ENCODE assay signal across 8 cellular contexts in the genomic region with DNA sequence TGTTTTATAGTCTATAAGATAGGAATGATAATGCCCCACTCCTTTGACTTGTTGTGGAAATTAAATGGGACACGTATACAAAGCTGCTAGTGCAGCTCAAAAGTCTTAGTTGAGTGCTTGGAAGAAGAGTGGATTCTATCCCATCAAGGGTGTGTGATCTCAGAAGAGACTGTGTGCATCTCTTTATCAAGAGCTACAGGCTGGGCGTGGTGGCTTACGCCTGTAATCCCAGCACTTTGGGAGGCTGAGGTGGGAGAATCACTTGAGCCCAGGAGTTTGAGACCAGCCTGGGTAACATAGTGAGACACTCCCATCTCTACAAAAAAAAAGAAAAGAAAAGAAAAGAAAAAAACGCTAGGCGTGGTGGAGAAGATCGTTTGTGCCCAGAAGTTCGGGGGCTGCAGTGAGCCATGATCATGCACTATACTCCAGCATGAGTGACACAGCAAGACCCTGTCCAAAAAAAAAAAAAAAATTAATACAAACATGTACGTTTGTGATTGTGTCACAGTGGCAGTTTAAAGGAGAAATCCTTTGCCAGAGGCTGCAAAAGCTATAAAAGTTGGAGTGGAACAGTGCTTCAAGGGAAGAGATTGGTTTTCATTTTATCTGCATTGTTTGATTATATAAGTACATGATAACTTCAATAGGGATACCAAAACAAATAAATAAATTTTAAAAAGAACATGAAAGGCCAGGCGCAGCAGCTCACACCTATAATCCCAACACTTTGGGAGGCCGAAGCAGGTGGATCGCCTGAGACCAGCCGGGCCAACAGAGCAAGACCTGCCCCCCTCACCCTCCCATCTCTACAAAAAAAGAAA. TPM values are rescaled to one million over a fixed set of nuclear protein-coding genes. Genes with fewer than 3 reads are reported as not detected.
DNase-seq lines count a peak whose midpoint lies in the region; ATAC-seq and TF ChIP-seq lines count a peak whose summit lies in the region.

No MANE protein-coding gene starts in this region.

- no peak for DNase-seq in activated T-cell treated with anti-CD3 and anti-CD28 coated beads, Interleukin-2, amount 50 U/mL, for 24 hours
- DNase-seq in activated T-cell treated with anti-CD3 and anti-CD28 coated beads for 4 hours (no peak), transverse colon (no peak), NCI-H2227 treated with DMSO at 0.1 percent for 48 hours (lab: John Stamatoyannopoulos, UW) (no peak)
- no peak for DNase-seq in activated naive CD8-positive, alpha-beta T cell treated with anti-CD3 and anti-CD28 coated beads, Interleukin-2, amount 50 U/mL, for 24 hours

- in situ Hi-C loops in transverse colon (cut with MboI; ENCODE audit: low pct_ligation_motif_present in 1 of 4, low pct_unique_long_range_greater_than_20kb in 1 of 4, low sequenced_read_pairs in 3 of 4) = no loop called here

- H3K4me1 ChIP-seq in liver (ENCODE audit: control insufficient read depth in 4 of 4, insufficient read depth in 4 of 4, low read length in 3 of 4) (peaks cover 0 to 19% (median 17%) of the 10 kb centered on the region in 4 donors), transverse colon (peaks cover 16 to 32% (median 24%) of the 10 kb centered on the region in 4 donors)

- H3K9me3 Mint-ChIP-seq in activated T-cell treated with anti-CD3 and anti-CD28 coated beads, Interleukin-2, amount 50 U/mL, for 24 hours = no peaks in the 10 kb centered on the region
- H3K9me3 Mint-ChIP-seq in activated naive CD8-positive, alpha-beta T cell treated with anti-CD3 and anti-CD28 coated beads, Interleukin-2, amount 50 U/mL, for 24 hours = no peaks in the 10 kb centered on the region

- no peaks in the 10 kb centered on the region for H3K9me3 ChIP-seq in liver (ENCODE audit: control insufficient read depth in 4 of 4, low read length in 3 of 4)
- no peaks in the 10 kb centered on the region for H3K9me3 ChIP-seq in transverse colon

- TF ChIP-seq RAD21 in liver (IDR thresholded peaks at IDR 0.05) = no peak

- H3K27me3 ChIP-seq in liver (ENCODE audit: control insufficient read depth in 4 of 4, insufficient read depth in 4 of 4, low read length in 3 of 4) (no peaks in the 10 kb centered on the region), transverse colon (no peaks in the 10 kb centered on the region)

- WGBS in liver = 58% methylated on average over 12 of the region's 12 CpGs
- WGBS in transverse colon (ENCODE audit: low coverage in 1 of 2), 2 donors = 26 to 30% methylated on average over 10 to 12 of the region's 12 CpGs

- H3K27ac ChIP-seq in liver (ENCODE audit: low read depth in 1 of 2, low read length in 2 of 2) (no peak overlapping the region), transverse colon (peak overlapping the region; percentile 93 to 97 (median 96))

- TF ChIP-seq EP300 in transverse colon (IDR thresholded peaks at IDR 0.05; ENCODE audit: low read depth) = no peak

- no peak for ATAC-seq in activated naive CD8-positive, alpha-beta T cell treated with anti-CD3 and anti-CD28 coated beads, Interleukin-2, amount 50 U/mL, for 24 hours
- no peak for ATAC-seq in HG02981 (IDR thresholded peaks at IDR 0.05; ENCODE audit: unreplicated experiment)
- no peak for ATAC-seq in GM18511 (IDR thresholded peaks at IDR 0.05; ENCODE audit: unreplicated experiment)

- H3K36me3 Mint-ChIP-seq in activated T-cell treated with anti-CD3 and anti-CD28 coated beads, Interleukin-2, amount 50 U/mL, for 24 hours (ENCODE audit: low read depth) = peaks cover 36% of the 10 kb centered on the region
- H3K36me3 Mint-ChIP-seq in activated naive CD8-positive, alpha-beta T cell treated with anti-CD3 and anti-CD28 coated beads, Interleukin-2, amount 50 U/mL, for 24 hours (ENCODE audit: low read depth) = peaks cover 6% of the 10 kb centered on the region

- no peak for TF ChIP-seq POLR2A in transverse colon (IDR thresholded peaks at IDR 0.05)

- H3K27me3 Mint-ChIP-seq in activated T-cell treated with anti-CD3 and anti-CD28 coated beads, Interleukin-2, amount 50 U/mL, for 24 hours = no peaks in the 10 kb centered on the region
- no peaks in the 10 kb centered on the region for H3K27me3 Mint-ChIP-seq in activated naive CD8-positive, alpha-beta T cell treated with anti-CD3 and anti-CD28 coated beads, Interleukin-2, amount 50 U/mL, for 24 hours

- TF ChIP-seq CTCF in liver (IDR thresholded peaks at IDR 0.05; ENCODE audit: low read depth, low read length, missing input control) (no peak), transverse colon (IDR thresholded peaks at IDR 0.05) (no peak)

- no peaks in the 10 kb centered on the region for H3K36me3 ChIP-seq in liver (ENCODE audit: control insufficient read depth in 4 of 4, insufficient read depth in 3 of 4, low read depth in 1 of 4, low read length in 3 of 4)
- no peaks in the 10 kb centered on the region for H3K36me3 ChIP-seq in transverse colon

- peaks cover 52% of the 10 kb centered on the region for H3K4me1 Mint-ChIP-seq in activated T-cell treated with anti-CD3 and anti-CD28 coated beads, Interleukin-2, amount 50 U/mL, for 24 hours (ENCODE audit: low read depth)
- peaks cover 42% of the 10 kb centered on the region for H3K4me1 Mint-ChIP-seq in activated naive CD8-positive, alpha-beta T cell treated with anti-CD3 and anti-CD28 coated beads, Interleukin-2, amount 50 U/mL, for 24 hours

- H3K4me3 ChIP-seq in liver (ENCODE audit: low read depth in 1 of 3, low read length in 3 of 3) = peak overlapping the region in 2 of 3 donors; percentile 82 to 96
- H3K4me3 ChIP-seq in transverse colon = peak overlapping the region in 3 of 4 donors; percentile 67 to 84 (median 74)

- H3K4me3 Mint-ChIP-seq in activated T-cell treated with anti-CD3 and anti-CD28 coated beads, Interleukin-2, amount 50 U/mL, for 24 hours = peak overlapping the region; percentile 83
- H3K4me3 Mint-ChIP-seq in activated naive CD8-positive, alpha-beta T cell treated with anti-CD3 and anti-CD28 coated beads, Interleukin-2, amount 50 U/mL, for 24 hours = peak overlapping the region; percentile 83

- intact Hi-C loops in transverse colon (cut with DNase I; ENCODE audit: low total_unique reads) = no loop called here

- peak overlapping the region; percentile 38 to 92 for H3K9ac ChIP-seq in liver (ENCODE audit: low read depth in 1 of 2, low read length in 2 of 2)

- peak overlapping the region; percentile 93 for H3K27ac Mint-ChIP-seq in activated T-cell treated with anti-CD3 and anti-CD28 coated beads, Interleukin-2, amount 50 U/mL, for 24 hours
- H3K27ac Mint-ChIP-seq in activated naive CD8-positive, alpha-beta T cell treated with anti-CD3 and anti-CD28 coated beads, Interleukin-2, amount 50 U/mL, for 24 hours = peak overlapping the region; percentile 90

TF ChIP-seq in liver, 16 proteins besides CTCF, POLR2A, EP300 and RAD21:
- TF ChIP-seq EGR1 (IDR thresholded peaks at IDR 0.05; ENCODE audit: low read depth in 2 of 2) (no peak), YY1 (IDR thresholded peaks at IDR 0.05) (no peak), ZBTB33 (IDR thresholded peaks at IDR 0.05) (no peak), GABPA (IDR thresholded peaks at IDR 0.05 in 1 of 2, conservative IDR thresholded peaks at IDR 0.05 in 1 of 2) (no peak), HNF4A (conservative IDR thresholded peaks at IDR 0.05) (no peak), JUND (IDR thresholded peaks at IDR 0.05) (no peak)
- TF ChIP-seq, protein P1, sequence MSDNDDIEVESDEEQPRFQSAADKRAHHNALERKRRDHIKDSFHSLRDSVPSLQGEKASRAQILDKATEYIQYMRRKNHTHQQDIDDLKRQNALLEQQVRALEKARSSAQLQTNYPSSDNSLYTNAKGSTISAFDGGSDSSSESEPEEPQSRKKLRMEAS (IDR thresholded peaks at IDR 0.05) = no peak

RNA-seq across cellular contexts. Expression of gene DIS3L, which starts 0.9 kb away (rescaled TPM):
- total RNA-seq in liver = 10 to 100 TPM; 17.2 to 40.2 TPM
- polyA plus RNA-seq in liver = 10 to 100 TPM in 1 of 2 donors, 1 to 10 TPM in 1; 9.9 to 14.2 TPM
- 10 to 100 TPM; 17.6 to 24.8 (median 24.3) TPM for total RNA-seq in transverse colon

RNA-seq across cellular contexts. Expression of gene MEGF11, which starts 38.9 kb away (rescaled TPM):
- total RNA-seq in liver = under 1 TPM; under 0.01 to 0.51 TPM
- polyA plus RNA-seq in liver = under 1 TPM in 1 of 2 donors, not detected in 1; 0.03 TPM
- under 1 TPM in 1 of 4 donors, not detected in 3; 0.16 TPM for total RNA-seq in transverse colon

Comparison
In these comparisons a context has a peak if more than half of its experiments do, and no peak if none do; other contexts are left out.
1. H3K27ac ChIP-seq: peak in transverse colon (4 of 4); none in liver (0 of 2).